In genomic region chr19:47036233-47036651, GRCh38 we compare ENCODE assay signal across 9 cellular contexts. TPM values are rescaled to one million over a fixed set of nuclear protein-coding genes. Genes with fewer than 3 reads are reported as not detected.
DNase-seq lines count a peak whose midpoint lies in the region; ATAC-seq and TF ChIP-seq lines count a peak whose summit lies in the region.
"Had no signal": no experiment of that assay in that cellular context is flagged by ENCODE, and none has a peak within 500 bp of the region (broad histone marks: within the 10 kb centered on the region; RNA-seq: fewer than 3 reads in every experiment).

No MANE protein-coding gene starts in this region.

- peak overlapping the region in 4 of 6 donors; percentile 80 to 93 (median 92) for H3K27ac Mint-ChIP-seq in naive B cell

- peaks cover 8% of the 10 kb centered on the region; the same call in 1 of the 2 replicates for H3K4me1 ChIP-seq in OCI-LY3 (ENCODE audit: low read length)

- no peaks in the 10 kb centered on the region for H3K9me3 Mint-ChIP-seq in activated T-cell treated with anti-CD3 and anti-CD28 coated beads, Interleukin-2, amount 50 U/mL, for 4 hours
- no peaks in the 10 kb centered on the region for H3K9me3 Mint-ChIP-seq in naive B cell

- peak overlapping the region; percentile 86 for H3K4me2 ChIP-seq in OCI-LY3 (ENCODE audit: low read length)

- H3K27me3 ChIP-seq in OCI-LY3 (ENCODE audit: low read depth, low read length): peaks cover 3% of the 10 kb centered on the region; the same call in 1 of the 2 replicates
- H3K27me3 ChIP-seq in dorsolateral prefrontal cortex: peaks cover 0 to 10% (median 0%) of the 10 kb centered on the region in 45 donors

- H3K27me3 Mint-ChIP-seq in activated T-cell treated with anti-CD3 and anti-CD28 coated beads, Interleukin-2, amount 50 U/mL, for 4 hours (ENCODE audit: low read depth): peaks cover 4% of the 10 kb centered on the region
- H3K27me3 Mint-ChIP-seq in naive B cell: peaks cover 8 to 15% (median 11%) of the 10 kb centered on the region in 3 donors

- peak overlapping the region; percentile 97 for H2AFZ ChIP-seq in OCI-LY3 (ENCODE audit: low read depth, low read length)

- TF ChIP-seq CTCF in OCI-LY3 (IDR thresholded peaks at IDR 0.05; ENCODE audit: low read depth, low read length) (no peak), dorsolateral prefrontal cortex (IDR thresholded peaks at IDR 0.05 in 54 of 56, conservative IDR thresholded peaks at IDR 0.05 in 2 of 56; ENCODE audit: low read depth in 1 of 56, partially characterized antibody in 56 of 56) (no peak), GM20000 (IDR thresholded peaks at IDR 0.05; ENCODE audit: extremely low read depth, missing control alignments) (no peak)

- H3K36me3 Mint-ChIP-seq in activated T-cell treated with anti-CD3 and anti-CD28 coated beads, Interleukin-2, amount 50 U/mL, for 4 hours (ENCODE audit: insufficient read depth): no peaks in the 10 kb centered on the region
- no peaks in the 10 kb centered on the region for H3K36me3 Mint-ChIP-seq in naive B cell

- no peaks in the 10 kb centered on the region for H3K36me3 ChIP-seq in OCI-LY3 (replicated peaks; ENCODE audit: low read depth, low read length)

- intact Hi-C loops in dorsolateral prefrontal cortex (cut with DNase I): loop anchor here (5.0 to 10.0 kb wide), 3 partner anchors 91 to 281 kb away; no protein-coding TSS in a partner anchor

- H3K4me3 Mint-ChIP-seq in activated T-cell treated with anti-CD3 and anti-CD28 coated beads, Interleukin-2, amount 50 U/mL, for 4 hours: peak overlapping the region; percentile 78
- H3K4me3 Mint-ChIP-seq in naive B cell: peak overlapping the region; percentile 82 to 97 (median 92)

- peak overlapping the region; percentile 90 for H3K4me3 ChIP-seq in OCI-LY3 (ENCODE audit: low read length)
- H3K4me3 ChIP-seq in dorsolateral prefrontal cortex: peak overlapping the region; percentile 34 to 70 (median 52)

- peak overlapping the region; percentile 82 for H3K9ac ChIP-seq in OCI-LY3 (ENCODE audit: low read length)

- peaks cover 20% of the 10 kb centered on the region for H3K4me1 Mint-ChIP-seq in activated T-cell treated with anti-CD3 and anti-CD28 coated beads, Interleukin-2, amount 50 U/mL, for 4 hours (ENCODE audit: low read depth)
- H3K4me1 Mint-ChIP-seq in naive B cell: peaks cover 18 to 25% (median 24%) of the 10 kb centered on the region in 3 donors

- peak in 1 of 2 donors; percentile 2 for ATAC-seq in activated T-cell treated with anti-CD3 and anti-CD28 coated beads, Interleukin-2, amount 50 U/mL, for 4 hours
- peak in 1 of 2 donors; percentile 6 for ATAC-seq in naive B cell (ENCODE audit: low read depth in 2 of 2)
- no peak for ATAC-seq in GM21381 (IDR thresholded peaks at IDR 0.05; ENCODE audit: unreplicated experiment)

- no peaks in the 10 kb centered on the region for H3K79me2 ChIP-seq in OCI-LY3 (ENCODE audit: low read length)

- DNase-seq in activated T-cell treated with anti-CD3 and anti-CD28 coated beads, Interleukin-2, amount 50 U/mL, for 4 hours: no peak
- no peak for DNase-seq in activated T-cell treated with anti-CD3 and anti-CD28 coated beads, Interleukin-2, amount 50 U/mL, for 48 hours
- DNase-seq in dorsolateral prefrontal cortex (peak in 2 of 10 donors; percentile 24 to 44), naive B cell (peak; percentile 13), GM20000 (ENCODE audit: low spot score) (no peak)
- no peak for DNase-seq in activated CD4-positive, CD25-positive, alpha-beta regulatory T cell treated with anti-CD3 and anti-CD28 coated beads, Interleukin-2, amount 50 U/mL, for 72 hours

- H3K27ac ChIP-seq in OCI-LY3 (ENCODE audit: low read length) (peak overlapping the region; percentile 32; the same call in 1 of the 2 replicates), dorsolateral prefrontal cortex (peak overlapping the region in 53 of 59 donors; percentile 2 to 83 (median 65))

- no peaks in the 10 kb centered on the region for H3K9me3 ChIP-seq in OCI-LY3 (ENCODE audit: insufficient read depth, low read length)

- no peaks in the 10 kb centered on the region for H4K20me1 ChIP-seq in OCI-LY3 (ENCODE audit: insufficient read depth, low read length)

RNA-seq across cellular contexts. Expression of gene TMEM160, which starts 12.2 kb away (rescaled TPM):
- 10 to 100 TPM; 57.1 to 61.6 (median 57.6) TPM for total RNA-seq in activated T-cell treated with anti-CD3 and anti-CD28 coated beads, Interleukin-2, amount 50 U/mL, for 4 hours
- 100 to 1,000 TPM in 7 of 120 experiments, 10 to 100 TPM in 113; 40.1 to 114 (median 78.7) TPM for total RNA-seq in dorsolateral prefrontal cortex
- 100 to 1,000 TPM in 5 of 6 donors, 10 to 100 TPM in 1; 84.6 to 148 (median 123) TPM for polyA plus RNA-seq in naive B cell (ENCODE audit: low read depth in 6 of 6)

RNA-seq across cellular contexts. Expression of gene NPAS1, which starts 16.6 kb away (rescaled TPM):
- total RNA-seq in activated T-cell treated with anti-CD3 and anti-CD28 coated beads, Interleukin-2, amount 50 U/mL, for 4 hours: under 1 TPM in 1 of 3 donors, not detected in 2; 0.14 TPM
- total RNA-seq in dorsolateral prefrontal cortex: 10 to 100 TPM in 63 of 120 experiments, 1 to 10 TPM in 57; 3.1 to 17.8 (median 10.0) TPM
- polyA plus RNA-seq in naive B cell (ENCODE audit: low read depth in 6 of 6): under 1 TPM in 4 of 6 donors, not detected in 2; 0.19 to 0.61 (median 0.40) TPM
- total RNA-seq: dermis microvascular lymphatic vessel endothelial cell had no signal
